ENCODE assay signal across 1 cellular context in genomic region chr18:60266558-60266957, GRCh38.
TF ChIP-seq lines count a peak whose summit lies in the region.

No MANE protein-coding gene starts in this region.

TF ChIP-seq in SK-N-SH, 30 proteins besides CTCF, POLR2A, EP300 and RAD21 (continued from another document):
- TF ChIP-seq PBX3 (IDR thresholded peaks at IDR 0.05), result peak; percentile 18; the same call in 1 of the 2 replicates
